9 cellular contexts compared by ENCODE assay signal in genomic region chrX:119218198-119218597, GRCh38. TPM values are rescaled to one million over a fixed set of nuclear protein-coding genes. Genes with fewer than 3 reads are reported as not detected.
DNase-seq lines count a peak whose midpoint lies in the region; ATAC-seq and FAIRE-seq lines count a peak whose summit lies in the region.
"Had no signal": no experiment of that assay in that cellular context is flagged by ENCODE, and none has a peak within 500 bp of the region (broad histone marks: within the 10 kb centered on the region; RNA-seq: fewer than 3 reads in every experiment).

No MANE protein-coding gene starts in this region.

- peaks cover 36 to 43% of the 10 kb centered on the region in 2 donors for H3K27me3 Mint-ChIP-seq in natural killer cell treated with Interleukin-12 subunit alpha and Interleukin-12 subunit beta and Interleukin-15 and Interleukin-18, amount 100 ng/mL, for 72 hours

- H3K9me3 Mint-ChIP-seq in natural killer cell treated with Interleukin-12 subunit alpha and Interleukin-12 subunit beta and Interleukin-15 and Interleukin-18, amount 100 ng/mL, for 72 hours: no peaks in the 10 kb centered on the region
- H3K9me3 Mint-ChIP-seq: CD4-positive, CD25-positive, alpha-beta regulatory T cell had no signal

- DNase-seq in NCI-H1417 (lab: John Stamatoyannopoulos, UW) (peak; percentile 3 to 55 (median 12)), NCI-H1417 treated with DMSO at 0.1 percent for 48 hours (lab: John Stamatoyannopoulos, UW) (no peak), NCI-H2081 (lab: John Stamatoyannopoulos, UW) (peak; percentile 32 to 64), retina (peak; percentile 11), DMS79 treated with DMSO at 0.1 percent for 48 hours (lab: John Stamatoyannopoulos, UW) (no peak), NCI-H446 treated with DMSO at 0.1 percent for 48 hours (lab: John Stamatoyannopoulos, UW) (no peak)
- DNase-seq in natural killer cell treated with Interleukin-12 subunit alpha and Interleukin-12 subunit beta and Interleukin-15 and Interleukin-18, amount 100 ng/mL, for 72 hours (ENCODE audit: low spot score): no peak
- DNase-seq: CD4-positive, CD25-positive, alpha-beta regulatory T cell had no signal

- no peaks in the 10 kb centered on the region for H3K36me3 Mint-ChIP-seq in natural killer cell treated with Interleukin-12 subunit alpha and Interleukin-12 subunit beta and Interleukin-15 and Interleukin-18, amount 100 ng/mL, for 72 hours
- H3K36me3 Mint-ChIP-seq: CD4-positive, CD25-positive, alpha-beta regulatory T cell had no signal

- no peak overlapping the region for H3K4me3 Mint-ChIP-seq in natural killer cell treated with Interleukin-12 subunit alpha and Interleukin-12 subunit beta and Interleukin-15 and Interleukin-18, amount 100 ng/mL, for 72 hours
- H3K4me3 Mint-ChIP-seq: CD4-positive, CD25-positive, alpha-beta regulatory T cell had no signal

- FAIRE-seq in endometrium (lab: Jason Lieb, UNC): peak; percentile 90

- no peak for ATAC-seq in natural killer cell treated with Interleukin-12 subunit alpha and Interleukin-12 subunit beta and Interleukin-15 and Interleukin-18, amount 100 ng/mL, for 72 hours

- H3K4me1 Mint-ChIP-seq in natural killer cell treated with Interleukin-12 subunit alpha and Interleukin-12 subunit beta and Interleukin-15 and Interleukin-18, amount 100 ng/mL, for 72 hours (ENCODE audit: low read depth in 2 of 2): no peaks in the 10 kb centered on the region
- H3K4me1 Mint-ChIP-seq: CD4-positive, CD25-positive, alpha-beta regulatory T cell had no signal

- H3K27ac Mint-ChIP-seq in natural killer cell treated with Interleukin-12 subunit alpha and Interleukin-12 subunit beta and Interleukin-15 and Interleukin-18, amount 100 ng/mL, for 72 hours: no peak overlapping the region
- H3K27ac Mint-ChIP-seq: CD4-positive, CD25-positive, alpha-beta regulatory T cell had no signal

RNA-seq across cellular contexts. Expression of gene PGRMC1, which starts 17.9 kb away (rescaled TPM):
- 10 to 100 TPM; 27.4 to 29.0 TPM for total RNA-seq in natural killer cell treated with Interleukin-12 subunit alpha and Interleukin-12 subunit beta and Interleukin-15 and Interleukin-18, amount 100 ng/mL, for 72 hours

Comparison
In these comparisons a context has a peak if more than half of its experiments do, and no peak if none do; other contexts are left out.
1. DNase-seq: peak in NCI-H1417 (3 of 3), NCI-H2081 (2 of 2) and retina (single experiment); none in NCI-H1417 treated with DMSO at 0.1 percent for 48 hours (single experiment), DMS79 treated with DMSO at 0.1 percent for 48 hours (single experiment), NCI-H446 treated with DMSO at 0.1 percent for 48 hours (single experiment) and natural killer cell treated with Interleukin-12 subunit alpha and Interleukin-12 subunit beta and Interleukin-15 and Interleukin-18, amount 100 ng/mL, for 72 hours (single experiment).